ENCODE assay signal across 1 cellular context in the genomic region with DNA sequence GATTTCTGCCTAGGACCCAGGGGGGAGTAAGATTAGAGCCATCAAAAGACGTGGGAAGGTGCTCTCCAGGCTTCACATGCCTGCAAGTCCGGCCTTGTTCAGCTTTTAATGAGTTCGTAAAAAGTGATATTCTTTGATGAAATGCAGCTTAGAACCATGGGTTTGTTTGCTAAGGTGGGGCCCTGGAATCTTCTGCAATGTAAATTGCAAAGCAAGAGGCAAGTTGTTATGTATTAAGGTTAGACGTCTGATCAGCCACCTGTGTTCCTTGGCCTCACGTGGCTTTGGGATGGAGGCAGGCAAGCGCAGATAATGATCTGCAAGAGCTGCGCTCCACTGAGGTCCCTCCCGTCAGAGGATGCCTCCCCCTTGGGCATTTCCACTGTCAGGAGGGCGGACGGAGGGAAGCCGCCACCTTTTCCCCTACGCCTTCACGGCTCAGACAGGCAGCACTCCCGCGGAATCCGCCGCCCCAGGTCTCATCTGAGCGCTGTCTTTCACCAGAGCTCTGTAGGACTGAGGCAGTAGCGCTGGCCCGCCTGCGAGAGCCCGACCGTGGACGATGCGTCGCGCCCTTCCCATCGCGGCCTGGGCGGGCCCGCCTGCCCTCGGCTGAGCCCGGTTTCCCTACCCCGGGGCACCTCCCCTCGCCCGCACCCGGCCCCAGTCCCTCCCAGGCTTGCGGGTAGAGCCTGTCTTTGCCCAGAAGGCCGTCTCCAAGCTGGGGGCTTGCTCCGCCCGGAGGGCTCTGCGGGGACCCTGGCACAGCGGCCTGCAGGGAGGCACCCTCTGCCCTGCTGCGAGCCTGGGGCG.
TF ChIP-seq lines count a peak whose summit lies in the region.

No MANE protein-coding gene starts in this region.

TF ChIP-seq in H1, 55 proteins besides CTCF, POLR2A, EP300 and RAD21:
- TF ChIP-seq MAFK (IDR thresholded peaks at IDR 0.05; ENCODE audit: low read depth, low read length) (no peak), RBBP5 (IDR thresholded peaks at IDR 0.05; ENCODE audit: borderline replicate concordance, low read depth, low read length) (peak; percentile 40; the same call in 1 of the 2 replicates)
